Comparison of ENCODE assay signal across 9 cellular contexts in genomic region chr1:27668808-27669723, GRCh38. TPM values are rescaled to one million over a fixed set of nuclear protein-coding genes. Genes with fewer than 3 reads are reported as not detected.
DNase-seq lines count a peak whose midpoint lies in the region; ATAC-seq, FAIRE-seq and TF ChIP-seq lines count a peak whose summit lies in the region.
"Had no signal": no experiment of that assay in that cellular context is flagged by ENCODE, and none has a peak within 500 bp of the region (broad histone marks: within the 10 kb centered on the region; RNA-seq: fewer than 3 reads in every experiment).

No MANE protein-coding gene starts in this region.

- DNase-seq in DMS79 treated with DMSO at 0.1 percent for 48 hours (lab: John Stamatoyannopoulos, UW) (peak; percentile 76), SW480 (ENCODE audit: low spot score) (peak; percentile 57), left ventricle myocardium inferior (peak; percentile 80), renal cortical epithelial cell (ENCODE audit: low read depth) (peak; percentile 22), urothelium cell line (ENCODE audit: low spot score) (peak; percentile 75)

- no peak for ATAC-seq in HG02973 (IDR thresholded peaks at IDR 0.05; ENCODE audit: unreplicated experiment)

- H3K4me3 ChIP-seq in left ventricle myocardium inferior = peak overlapping the region; percentile 62

- H3K4me1 ChIP-seq in left ventricle myocardium inferior = peaks cover 49% of the 10 kb centered on the region

- H3K27ac Mint-ChIP-seq in activated naive CD8-positive, alpha-beta T cell = peak overlapping the region; percentile 41

- H3K9me3 Mint-ChIP-seq in activated naive CD8-positive, alpha-beta T cell (ENCODE audit: low read depth) = no peaks in the 10 kb centered on the region

- peaks cover 6% of the 10 kb centered on the region for H3K36me3 Mint-ChIP-seq in activated naive CD8-positive, alpha-beta T cell

- H3K27me3 Mint-ChIP-seq in activated naive CD8-positive, alpha-beta T cell = no peaks in the 10 kb centered on the region

- peak; percentile 79 for FAIRE-seq in urothelium cell line (lab: Jason Lieb, UNC)

- intact Hi-C loops in left ventricle myocardium inferior (cut with micrococcal nuclease) = no loop called here

- H3K9me3 ChIP-seq in KOPT-K1 (ENCODE audit: insufficient read depth, low read length, poor library complexity, severe bottlenecking) (no peaks in the 10 kb centered on the region), left ventricle myocardium inferior (replicated peaks) (no peaks in the 10 kb centered on the region)

- peak overlapping the region; percentile 25 for H3K27ac ChIP-seq in KOPT-K1 (ENCODE audit: low read depth, low read length, poor library complexity, severe bottlenecking)
- peak overlapping the region; percentile 49 for H3K27ac ChIP-seq in left ventricle myocardium inferior (replicated peaks)
- H3K27ac ChIP-seq: epithelial cell of prostate had no signal

- H3K4me1 Mint-ChIP-seq in activated naive CD8-positive, alpha-beta T cell (ENCODE audit: low read depth) = peaks cover 45% of the 10 kb centered on the region

- no peaks in the 10 kb centered on the region for H3K27me3 ChIP-seq in left ventricle myocardium inferior (ENCODE audit: low read depth)

- H3K4me3 Mint-ChIP-seq in activated naive CD8-positive, alpha-beta T cell = peak overlapping the region; percentile 92

- peak; percentile 91 for TF ChIP-seq CTCF in left ventricle myocardium inferior (IDR thresholded peaks at IDR 0.05; ENCODE audit: borderline replicate concordance)

- peaks cover 21% of the 10 kb centered on the region; the same call in 1 of the 2 replicates for H3K36me3 ChIP-seq in KOPT-K1 (ENCODE audit: insufficient read depth, low read length)
- peaks cover 19% of the 10 kb centered on the region for H3K36me3 ChIP-seq in left ventricle myocardium inferior

RNA-seq across cellular contexts. Expression of gene IFI6, which starts 2.9 kb away (rescaled TPM):
- 39.2 TPM for total RNA-seq in left ventricle myocardium inferior
- total RNA-seq in renal cortical epithelial cell = 20.9 and 63.6 TPM in 2 replicates

RNA-seq across cellular contexts. Expression of gene FGR, which starts 34.1 kb away (rescaled TPM):
- 3.5 TPM for total RNA-seq in left ventricle myocardium inferior
- total RNA-seq in renal cortical epithelial cell = 0.10 TPM in 1 of 2 replicates, not detected in the other

RNA-seq across cellular contexts. Expression of gene FAM76A, which starts 56.7 kb away (rescaled TPM):
- total RNA-seq in left ventricle myocardium inferior (9.9 TPM), renal cortical epithelial cell (12.0 and 14.8 TPM in 2 replicates)

Comparison
In these comparisons a context has a peak if more than half of its experiments do, and no peak if none do; other contexts are left out.
1. DNase-seq: peak in every context shown above with its lines; median percentile 80 in left ventricle myocardium inferior; 76 in DMS79 treated with DMSO at 0.1 percent for 48 hours; 75 in urothelium cell line; 57 in SW480; 22 in renal cortical epithelial cell.